1 cellular context compared by ENCODE assay signal in the genomic region with DNA sequence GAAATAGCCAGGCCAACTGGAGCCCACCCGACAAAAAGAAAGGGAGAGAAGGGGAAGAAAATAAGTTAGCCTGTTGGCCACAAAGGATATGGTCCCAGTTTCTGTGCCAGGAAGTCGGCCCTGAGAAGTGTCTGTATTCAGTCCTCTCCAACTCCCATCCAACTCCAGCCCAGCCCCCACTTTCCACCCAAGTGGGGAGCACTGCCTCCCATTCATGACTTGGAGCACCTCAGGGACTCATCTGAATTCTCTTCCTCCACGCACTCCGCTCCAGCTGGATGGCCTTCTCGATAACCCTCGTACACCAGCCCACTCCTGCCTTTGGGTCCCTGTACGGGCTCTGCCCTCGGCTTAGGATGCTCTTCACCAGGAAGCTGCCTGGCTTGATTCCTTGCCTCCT.
TF ChIP-seq lines count a peak whose summit lies in the region.

No MANE protein-coding gene starts in this region.

TF ChIP-seq in H1, 55 proteins besides CTCF, POLR2A, EP300 and RAD21:
- TF ChIP-seq SUZ12 (IDR thresholded peaks at IDR 0.05; ENCODE audit: low read length), result no peak
- TF ChIP-seq CEBPB (IDR thresholded peaks at IDR 0.05; ENCODE audit: low read depth, low read length), result no peak
- TF ChIP-seq SP1 (IDR thresholded peaks at IDR 0.05; ENCODE audit: low read depth, low read length), result no peak
- no peak for TF ChIP-seq RFX5 (IDR thresholded peaks at IDR 0.05; ENCODE audit: borderline replicate concordance, low read depth, low read length)
- TF ChIP-seq E2F6 (IDR thresholded peaks at IDR 0.05), result no peak
- no peak for TF ChIP-seq POLR2AphosphoS5 (IDR thresholded peaks at IDR 0.05; ENCODE audit: low read depth, low read length)
